Comparison of ENCODE assay signal across 8 cellular contexts in the genomic region with DNA sequence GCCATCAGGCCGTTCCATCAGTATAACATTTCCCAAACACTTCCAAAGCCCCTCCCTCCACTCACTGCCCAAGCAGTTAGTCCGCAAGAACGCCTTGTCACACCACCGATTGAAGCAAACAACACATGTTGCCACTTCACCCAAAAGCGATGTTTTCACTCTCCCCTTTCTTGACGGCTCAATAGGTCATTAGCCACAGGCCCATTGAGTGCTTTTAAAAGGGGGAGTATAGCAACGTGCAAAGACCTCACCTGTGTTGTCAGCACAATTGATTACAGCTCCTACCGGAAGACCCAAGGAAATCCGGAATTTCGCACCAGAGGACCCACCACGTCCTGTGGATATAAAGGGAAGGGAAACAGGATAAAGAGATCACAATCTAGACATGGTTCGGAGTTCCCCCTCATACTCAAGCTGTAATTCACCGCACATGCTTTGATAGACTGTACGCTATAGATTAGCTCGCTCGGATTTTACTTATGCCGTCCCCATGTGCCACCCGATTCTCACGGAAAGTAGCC. TPM values are rescaled to one million over a fixed set of nuclear protein-coding genes. Genes with fewer than 3 reads are reported as not detected.
DNase-seq lines count a peak whose midpoint lies in the region; ATAC-seq and FAIRE-seq lines count a peak whose summit lies in the region.

No MANE protein-coding gene starts in this region.

- H3K36me3 ChIP-seq in small intestine (ENCODE audit: control insufficient read depth in 2 of 2, insufficient read depth in 2 of 2, low read length in 2 of 2) = peaks cover 7 to 19% of the 10 kb centered on the region in 2 donors

- DNase-seq in Right ventricle myocardium superior = peak; percentile 1
- DNase-seq in Right ventricle myocardium inferior (ENCODE audit: missing footprints) = no peak
- DNase-seq in right cardiac atrium = no peak
- no peak for DNase-seq in small intestine
- no peak for DNase-seq in NCI-H1930 (lab: John Stamatoyannopoulos, UW)
- no peak for DNase-seq in MV-4-11 (lab: John Stamatoyannopoulos, UW)

- FAIRE-seq in small intestine (lab: Jason Lieb, UNC) = no peak

- H3K27ac ChIP-seq in right cardiac atrium (ENCODE audit: low read length) (peak overlapping the region; percentile 76), small intestine (ENCODE audit: low read depth in 1 of 2, low read length in 1 of 2) (peak overlapping the region; percentile 79 to 99)

- H3K9me3 ChIP-seq in right cardiac atrium (ENCODE audit: control insufficient read depth, low read length) (no peaks in the 10 kb centered on the region), small intestine (ENCODE audit: control insufficient read depth, low read depth) (no peaks in the 10 kb centered on the region)

- 1% methylated on average over 19 of the region's 19 CpGs for WGBS in right cardiac atrium
- WGBS in small intestine, 3 donors = 0 to 1% (median 1%) methylated on average over 19 of the region's 19 CpGs

- peak overlapping the region; percentile 98 for H3K4me3 Mint-ChIP-seq in activated naive CD4-positive, alpha-beta T cell treated with anti-CD3 and anti-CD28 coated beads, Interleukin-2, amount 50 U/mL, for 24 hours

- intact Hi-C loops in Right ventricle myocardium superior (cut with DNase I) (no loop called here), Right ventricle myocardium inferior (cut with DNase I) (loop anchor here (1.0 to 2.0 kb wide), 2 partner anchors 16 to 28 kb away; a partner anchor contains a TSS), right cardiac atrium (cut with DNase I) (no loop called here)

- H3K4me1 ChIP-seq in right cardiac atrium (ENCODE audit: control insufficient read depth, insufficient read depth, low read length) = no peaks in the 10 kb centered on the region
- H3K4me1 ChIP-seq in small intestine (ENCODE audit: control insufficient read depth in 2 of 2, insufficient read depth in 1 of 2, low read depth in 1 of 2, low read length in 1 of 2) = peaks cover 3 to 5% of the 10 kb centered on the region in 2 donors

- H3K36me3 Mint-ChIP-seq in activated naive CD4-positive, alpha-beta T cell treated with anti-CD3 and anti-CD28 coated beads, Interleukin-2, amount 50 U/mL, for 24 hours = peaks cover 43% of the 10 kb centered on the region

- peak overlapping the region; percentile 98 for H3K27ac Mint-ChIP-seq in activated naive CD4-positive, alpha-beta T cell treated with anti-CD3 and anti-CD28 coated beads, Interleukin-2, amount 50 U/mL, for 24 hours

- H3K27me3 ChIP-seq in right cardiac atrium (ENCODE audit: control insufficient read depth, insufficient read depth) (no peaks in the 10 kb centered on the region), small intestine (ENCODE audit: control insufficient read depth in 2 of 2, insufficient read depth in 2 of 2, low read length in 2 of 2) (no peaks in the 10 kb centered on the region)

- H3K4me1 Mint-ChIP-seq in activated naive CD4-positive, alpha-beta T cell treated with anti-CD3 and anti-CD28 coated beads, Interleukin-2, amount 50 U/mL, for 24 hours = peaks cover 36% of the 10 kb centered on the region

- no peaks in the 10 kb centered on the region for H3K9me3 Mint-ChIP-seq in activated naive CD4-positive, alpha-beta T cell treated with anti-CD3 and anti-CD28 coated beads, Interleukin-2, amount 50 U/mL, for 24 hours

- no peaks in the 10 kb centered on the region for H3K27me3 Mint-ChIP-seq in activated naive CD4-positive, alpha-beta T cell treated with anti-CD3 and anti-CD28 coated beads, Interleukin-2, amount 50 U/mL, for 24 hours

- ATAC-seq in Right ventricle myocardium superior (ENCODE audit: poor library complexity) (peak; percentile 5), Right ventricle myocardium inferior (no peak), right cardiac atrium (peak; percentile 8 to 9), HG02610 (IDR thresholded peaks at IDR 0.05; ENCODE audit: unreplicated experiment) (no peak)

- peak overlapping the region; percentile 72 for H3K4me3 ChIP-seq in right cardiac atrium (ENCODE audit: low read length)
- H3K4me3 ChIP-seq in small intestine (ENCODE audit: low read depth in 1 of 2, low read length in 2 of 2) = peak overlapping the region; percentile 37 to 69

RNA-seq across cellular contexts. Expression of a gene that starts 0.7 kb away (rescaled TPM):
- 767 TPM for total RNA-seq in Right ventricle myocardium superior
- 897 TPM for total RNA-seq in Right ventricle myocardium inferior
- 100 to 1,000 TPM; 830 to 995 (median 880) TPM for total RNA-seq in right cardiac atrium
- 1,847 TPM for polyA plus RNA-seq in right cardiac atrium
- polyA plus RNA-seq in small intestine = 1,000 to 10,000 TPM; 1,251 to 3,207 (median 2,524) TPM

RNA-seq across cellular contexts. Expression of a gene that starts 17.0 kb away (rescaled TPM):
- 31.7 TPM for total RNA-seq in Right ventricle myocardium superior
- 38.5 TPM for total RNA-seq in Right ventricle myocardium inferior
- 10 to 100 TPM; 29.2 to 39.6 (median 35.8) TPM for total RNA-seq in right cardiac atrium
- 23.8 TPM for polyA plus RNA-seq in right cardiac atrium
- polyA plus RNA-seq in small intestine = 100 to 1,000 TPM; 152 to 257 (median 213) TPM

RNA-seq across cellular contexts. Expression of a gene that starts 27.7 kb away (rescaled TPM):
- total RNA-seq in Right ventricle myocardium superior (7.6 TPM), Right ventricle myocardium inferior (9.4 TPM), right cardiac atrium (10 to 100 TPM in 3 of 4 donors, 1 to 10 TPM in 1; 8.8 to 11.5 (median 10.9) TPM)
- polyA plus RNA-seq in right cardiac atrium (11.0 TPM), small intestine (10 to 100 TPM; 12.6 to 61.1 (median 45.7) TPM)

RNA-seq across cellular contexts. Expression of a gene that starts 53.5 kb away (rescaled TPM):
- total RNA-seq in Right ventricle myocardium superior (41.9 TPM), Right ventricle myocardium inferior (49.7 TPM), right cardiac atrium (10 to 100 TPM; 39.2 to 50.0 (median 46.2) TPM)
- polyA plus RNA-seq in right cardiac atrium (28.2 TPM), small intestine (10 to 100 TPM in 1 of 3 donors, 1 to 10 TPM in 2; 4.9 to 19.6 (median 4.9) TPM)

Comparison
In these comparisons a context has a peak if more than half of its experiments do, and no peak if none do; other contexts are left out.
1. ATAC-seq: peak in Right ventricle myocardium superior (single experiment) and right cardiac atrium (2 of 2); none in Right ventricle myocardium inferior (single experiment) and HG02610 (single experiment).